In genomic region chr6:90329397-90330077, GRCh38 we compare ENCODE assay signal across 14 cellular contexts. TPM values are rescaled to one million over a fixed set of nuclear protein-coding genes. Genes with fewer than 3 reads are reported as not detected.
A peak's percentile ranks its signal among the peaks of the same experiment; 100 is the strongest.
DNase-seq lines count a peak whose midpoint lies in the region; ATAC-seq, FAIRE-seq and TF ChIP-seq lines count a peak whose summit lies in the region.
"Had no signal": no experiment of that assay in that cellular context is flagged by ENCODE, and none has a peak within 500 bp of the region (broad histone marks: within the 10 kb centered on the region; RNA-seq: fewer than 3 reads in every experiment).

No MANE protein-coding gene starts in this region.

- H3K36me3 Mint-ChIP-seq in activated CD8-positive, alpha-beta T cell treated with anti-CD3 and anti-CD28 coated beads, Interleukin-2, amount 10 ng/mL, durations not matched to agents 7 days and 5 days (ENCODE audit: low read depth) = peaks cover 5% of the 10 kb centered on the region

- no peak for TF ChIP-seq CTCF in HEK293 (tag by site-specific recombination; IDR thresholded peaks at IDR 0.05)
- TF ChIP-seq CTCF in K562 (IDR thresholded peaks at IDR 0.05 in 2 of 3, conservative IDR thresholded peaks at IDR 0.05 in 1 of 3; ENCODE audit: insufficient read depth in 2 of 3, low read depth in 1 of 3, low read length in 3 of 3) = no peak

- no peak for FAIRE-seq in K562 (lab: Jason Lieb, UNC)

- no peak for ATAC-seq in K562
- ATAC-seq in activated CD8-positive, alpha-beta T cell treated with anti-CD3 and anti-CD28 coated beads, Interleukin-2, amount 10 ng/mL, durations not matched to agents 7 days and 5 days = no peak
- ATAC-seq: HCT116 had no signal

- H3K79me2 ChIP-seq in K562 (ENCODE audit: control insufficient read depth, insufficient read depth, low read length) = no peaks in the 10 kb centered on the region

- no peak overlapping the region for H3K4me2 ChIP-seq in K562 (ENCODE audit: insufficient read depth, low read length)

- intact Hi-C loops in K562 (cut with micrococcal nuclease) (no loop called here), posterior cingulate gyrus (cut with DNase I) (no loop called here)

- WGBS in K562 (ENCODE audit: insufficient coverage, low coverage, missing lambda C conversion rate) = 5% methylated on average over 2 of the region's 2 CpGs

- H3K9me3 Mint-ChIP-seq in activated CD8-positive, alpha-beta T cell treated with anti-CD3 and anti-CD28 coated beads, Interleukin-2, amount 10 ng/mL, durations not matched to agents 7 days and 5 days (ENCODE audit: insufficient read depth) = peaks cover 4% of the 10 kb centered on the region

- H3K27me3 ChIP-seq in K562 (ENCODE audit: control insufficient read depth in 2 of 2, insufficient read depth in 2 of 2, low read length in 2 of 2) = no peaks in the 10 kb centered on the region

- in situ Hi-C loops in K562 (cut with MboI) = no loop called here

- H3K4me1 ChIP-seq in HEK293 (ENCODE audit: control insufficient read depth, insufficient read depth, low read length) = peaks cover 5% of the 10 kb centered on the region; the same call in 1 of the 2 replicates
- no peaks in the 10 kb centered on the region for H3K4me1 ChIP-seq in K562 (replicated peaks in 1 of 2; ENCODE audit: control insufficient read depth in 2 of 2, insufficient read depth in 2 of 2, low read length in 2 of 2)

- CTCF ChIA-PET in HEK293 (lab: Yijun Ruan, JAX) = no interaction called here
- CTCF ChIA-PET in K562 (lab: Yijun Ruan, JAX; ENCODE audit: low intra/inter-chr PET ratio) = no interaction called here
- CTCF ChIA-PET in activated CD8-positive, alpha-beta T cell treated with anti-CD3 and anti-CD28 coated beads, Interleukin-2, amount 10 ng/mL, durations not matched to agents 7 days and 5 days (lab: Charles Lee) = interaction anchor here (1.0 kb wide), 1 partner anchor 63 kb away, joined by 3 read pairs; no protein-coding TSS in a partner anchor

- no peaks in the 10 kb centered on the region for H4K20me1 ChIP-seq in K562 (replicated peaks; ENCODE audit: control insufficient read depth, insufficient read depth, low read length)

- H3K4me3 Mint-ChIP-seq in activated CD8-positive, alpha-beta T cell treated with anti-CD3 and anti-CD28 coated beads, Interleukin-2, amount 10 ng/mL, durations not matched to agents 7 days and 5 days = no peak overlapping the region
- H3K4me3 Mint-ChIP-seq: CD4-positive, CD25-positive, alpha-beta regulatory T cell had no signal

- no peak for TF ChIP-seq EP300 in K562 (IDR thresholded peaks at IDR 0.05; ENCODE audit: low read length)

- TF ChIP-seq RAD21 in K562 (CRISPR knock-in tag; conservative IDR thresholded peaks at IDR 0.05 in 1 of 2, IDR thresholded peaks at IDR 0.05 in 1 of 2) = no peak

- H3K9me3 ChIP-seq in HEK293 (ENCODE audit: control insufficient read depth, insufficient read depth, low read depth, low read length) (no peaks in the 10 kb centered on the region), K562 (replicated peaks; ENCODE audit: control insufficient read depth, insufficient read depth, low read depth, low read length) (no peaks in the 10 kb centered on the region)

- peak; percentile 24 for DNase-seq in ELF-1 (ENCODE audit: low read depth, low spot score)
- DNase-seq in K562 (ENCODE audit: extremely low read depth in 1 of 4, low spot score in 3 of 4) = no peak
- peak; percentile 59 for DNase-seq in iPS-NIHi7 (ENCODE audit: extremely low spot score)
- DNase-seq in activated CD8-positive, alpha-beta T cell treated with anti-CD3 and anti-CD28 coated beads, Interleukin-2, amount 10 ng/mL, durations not matched to agents 7 days and 5 days = no peak
- no peak for DNase-seq in stimulated activated CD4-positive, alpha-beta T cell treated with anti-CD3 and anti-CD28 coated beads, Interleukin-4, amount 100 ng/mL, for 1 hour
- DNase-seq in posterior cingulate gyrus = no peak
- DNase-seq: CD4-positive, CD25-positive, alpha-beta regulatory T cell; DMS53; NCI-H1048; NCI-H1436 treated with DMSO at 0.1 percent for 48 hours; NCI-H2029 treated with DMSO at 0.1 percent for 48 hours; NCI-H524 treated with DMSO at 0.1 percent for 48 hours had no signal

- no peak overlapping the region for H2AFZ ChIP-seq in K562 (ENCODE audit: low read depth, low read length)

- H3K4me3 ChIP-seq in HEK293 (ENCODE audit: low read depth, low read length) (no peak overlapping the region), K562 (no peak overlapping the region)

- POLR2A ChIA-PET in HEK293 (lab: Yijun Ruan, JAX) = no interaction called here
- POLR2A ChIA-PET in K562 (lab: Yijun Ruan, JAX) = no interaction called here
- POLR2A ChIA-PET in activated CD8-positive, alpha-beta T cell treated with anti-CD3 and anti-CD28 coated beads, Interleukin-2, amount 10 ng/mL, durations not matched to agents 7 days and 5 days (lab: Charles Lee) = no interaction called here

- H3K36me3 ChIP-seq in HEK293 (ENCODE audit: control insufficient read depth in 2 of 2, insufficient read depth in 1 of 2, low read length in 2 of 2) (no peaks in the 10 kb centered on the region), K562 (ENCODE audit: control insufficient read depth, insufficient read depth, low read length) (no peaks in the 10 kb centered on the region)

- no peak overlapping the region for H3K27ac ChIP-seq in HEK293 (ENCODE audit: extremely low read depth, low read depth, low read length)
- H3K27ac ChIP-seq in K562 (ENCODE audit: extremely low read depth, low read depth, low read length) = no peak overlapping the region

- BruUV-seq in K562 (replicated peaks; lab: Mats Ljungman, UMichigan) = no TSS peak

- no peak overlapping the region for H3K27ac Mint-ChIP-seq in activated CD8-positive, alpha-beta T cell treated with anti-CD3 and anti-CD28 coated beads, Interleukin-2, amount 10 ng/mL, durations not matched to agents 7 days and 5 days

- H3K27me3 Mint-ChIP-seq in activated CD8-positive, alpha-beta T cell treated with anti-CD3 and anti-CD28 coated beads, Interleukin-2, amount 10 ng/mL, durations not matched to agents 7 days and 5 days (ENCODE audit: low read depth) = no peaks in the 10 kb centered on the region

- H3K9me1 ChIP-seq in K562 (ENCODE audit: control insufficient read depth, insufficient read depth, low read length) = no peaks in the 10 kb centered on the region

- TF ChIP-seq POLR2A in K562 (conservative IDR thresholded peaks at IDR 0.05) = no peak

- H3K4me1 Mint-ChIP-seq in activated CD8-positive, alpha-beta T cell treated with anti-CD3 and anti-CD28 coated beads, Interleukin-2, amount 10 ng/mL, durations not matched to agents 7 days and 5 days (ENCODE audit: low read depth) = no peaks in the 10 kb centered on the region

- H3K9ac ChIP-seq in K562 (ENCODE audit: insufficient read depth in 1 of 2, low read depth in 2 of 2, low read length in 2 of 2) = no peak overlapping the region

TF ChIP-seq in HEK293, 187 proteins besides CTCF, POLR2A, EP300 and RAD21 (continues in another document):
- TF ChIP-seq GLIS1 (tag by site-specific recombination; IDR thresholded peaks at IDR 0.05) = 0 out of 2 replicates have a peak, but pooled peaks have one; percentile 13

TF ChIP-seq in K562, 482 proteins besides CTCF, POLR2A, EP300 and RAD21:
- TF ChIP-seq ETS2 (tag; IDR thresholded peaks at IDR 0.05; ENCODE audit: borderline replicate concordance, poor library complexity, severe bottlenecking) (no peak), ZNF316 (IDR thresholded peaks at IDR 0.05) (peak; percentile 22; the same call in 1 of the 2 replicates), MNT (conservative IDR thresholded peaks at IDR 0.05) (no peak)

RNA-seq across cellular contexts. Expression of gene BACH2, which starts 32.9 kb away (rescaled TPM):
- 16.1 and 29.2 TPM in 2 replicates for total RNA-seq in K562 (2011; cell fraction: chromatin; rRNA removed; ENCODE audit: low replicate concordance)
- 6.1 and 8.3 TPM in 2 replicates for total RNA-seq in K562 (2011; cell fraction: nucleolus; rRNA removed)
- 10.3 and 15.1 TPM in 2 replicates for total RNA-seq in K562 (2011; cell fraction: nucleoplasm; rRNA removed)
- total RNA-seq in K562 (2014; rRNA removed) (0.33 and 2.0 TPM in 2 replicates), K562 (2014; rRNA removed; fragmentation: Illumina TruSeq; extraction: Trizol) (0.55 and 0.96 TPM in 2 replicates), K562 (2015; rRNA removed; fragmentation: Illumina TruSeq; extraction: Trizol) (0.11 and 0.40 TPM in 2 replicates), K562 (2021) (1.7 and 2.0 TPM in 2 replicates)
- polyA plus RNA-seq in K562 (2011; rRNA removed) (3.1 and 3.3 TPM in 2 replicates), K562 (2014; fragmentation: Illumina TruSeq; extraction: Trizol) (0.59 and 0.91 TPM in 2 replicates), K562 (2014; fragmentation: Nextera tagmentation; extraction: Ambion mirVana) (under 1 TPM; 0.06 to 0.11 TPM), K562 (2014; rRNA removed) (0.61 and 0.65 TPM in 2 replicates)
- 1.5 and 2.1 TPM in 2 replicates for polyA plus RNA-seq in K562 (2011; cell fraction: cytosol; rRNA removed)
- 5.2 and 7.8 TPM in 2 replicates for polyA plus RNA-seq in K562 (2011; cell fraction: nucleus; rRNA removed)
- 1.0 and 1.2 TPM in 2 replicates for polyA plus RNA-seq in K562 (2012)
- polyA minus RNA-seq in K562 (2011; rRNA and poly(A)+ RNA removed) = 9.8 and 11.4 TPM in 2 replicates
- polyA minus RNA-seq in K562 (2011; cell fraction: cytosol; rRNA and poly(A)+ RNA removed) = 2.3 and 3.9 TPM in 2 replicates
- 14.8 and 19.3 TPM in 2 replicates for polyA minus RNA-seq in K562 (2011; cell fraction: nucleus; rRNA and poly(A)+ RNA removed)
- total RNA-seq in activated CD8-positive, alpha-beta T cell treated with anti-CD3 and anti-CD28 coated beads, Interleukin-2, amount 10 ng/mL, durations not matched to agents 7 days and 5 days = 10 to 100 TPM; 61.3 to 70.9 TPM

Comparison
In these comparisons a context has a peak if more than half of its experiments do, and no peak if none do; other contexts are left out.
1. DNase-seq: peak in ELF-1 (single experiment) and iPS-NIHi7 (single experiment); none in K562 (0 of 4), activated CD8-positive, alpha-beta T cell treated with anti-CD3 and anti-CD28 coated beads, Interleukin-2, amount 10 ng/mL, durations not matched to agents 7 days and 5 days (single experiment), stimulated activated CD4-positive, alpha-beta T cell treated with anti-CD3 and anti-CD28 coated beads, Interleukin-4, amount 100 ng/mL, for 1 hour (single experiment) and posterior cingulate gyrus (0 of 10).